16 cellular contexts compared by ENCODE assay signal in genomic region chr20:33280000-33280680, GRCh38. TPM values are rescaled to one million over a fixed set of nuclear protein-coding genes. Genes with fewer than 3 reads are reported as not detected.
DNase-seq lines count a peak whose midpoint lies in the region; FAIRE-seq and TF ChIP-seq lines count a peak whose summit lies in the region.
"Had no signal": no experiment of that assay in that cellular context is flagged by ENCODE, and none has a peak within 500 bp of the region (broad histone marks: within the 10 kb centered on the region; RNA-seq: fewer than 3 reads in every experiment).

No MANE protein-coding gene starts in this region.

- no peaks in the 10 kb centered on the region for H3K9me3 ChIP-seq in BLaER1
- H3K9me3 ChIP-seq: HAP-1 had no signal

- H3K36me3 ChIP-seq in BLaER1 = no peaks in the 10 kb centered on the region
- no peaks in the 10 kb centered on the region for H3K36me3 ChIP-seq in bronchial epithelial cell (ENCODE audit: control insufficient read depth, insufficient read depth, low read length)
- H3K36me3 ChIP-seq: HAP-1 had no signal

- DNase-seq in GM10248 (ENCODE audit: extremely low spot score) (peak; percentile 9), bronchial epithelial cell (ENCODE audit: low read depth) (no peak), mesenteric fat pad (ENCODE audit: low spot score) (peak; percentile 41), RCC 7860 (ENCODE audit: low spot score) (no peak), NCI-H187 treated with DMSO at 0.1 percent for 48 hours (lab: John Stamatoyannopoulos, UW) (no peak), NCI-H2107 treated with DMSO at 0.1 percent for 48 hours (lab: John Stamatoyannopoulos, UW; ENCODE audit: unreplicated experiment) (no peak), AG20443 (ENCODE audit: low spot score) (no peak)
- DNase-seq: CD8-positive, alpha-beta T cell; COR-L47; GF-D8 had no signal

- FAIRE-seq in bronchial epithelial cell (lab: Jason Lieb, UNC) (peak; percentile 43), RCC 7860 (lab: Jason Lieb, UNC) (no peak)
- FAIRE-seq: H1 had no signal

- TF ChIP-seq CTCF in GM10248 (IDR thresholded peaks at IDR 0.05; ENCODE audit: control extremely low read depth, extremely low read depth, low read depth, missing control alignments) (no peak), bronchial epithelial cell (IDR thresholded peaks at IDR 0.05; ENCODE audit: insufficient read depth, low read length, severe bottlenecking) (no peak)

- H3K27ac ChIP-seq in BLaER1 = no peak overlapping the region

- peak overlapping the region; percentile 71; the same call in 1 of the 2 replicates for H3K4me2 ChIP-seq in BLaER1

- POLR2A ChIA-PET in GM10248 (lab: Yijun Ruan, JAX) = no interaction called here

- CTCF ChIA-PET in GM10248 (lab: Yijun Ruan, JAX) = no interaction called here

- H4K20me1 ChIP-seq in BLaER1 = no peaks in the 10 kb centered on the region

- peaks cover 46% of the 10 kb centered on the region for H3K4me1 ChIP-seq in BLaER1

- H3K27me3 ChIP-seq in BLaER1 = no peaks in the 10 kb centered on the region
- peaks cover 9% of the 10 kb centered on the region for H3K27me3 ChIP-seq in bronchial epithelial cell (ENCODE audit: control insufficient read depth, insufficient read depth, low read length)

- no peak overlapping the region for H3K4me3 ChIP-seq in BLaER1
- H3K4me3 ChIP-seq in bronchial epithelial cell (ENCODE audit: low read depth, low read length) = no peak overlapping the region
- H3K4me3 ChIP-seq: HAP-1 had no signal

- no peak overlapping the region for H3K9ac ChIP-seq in BLaER1

RNA-seq across cellular contexts. Expression of gene BPIFB1, which starts 2.9 kb away (rescaled TPM):
- total RNA-seq in bronchial epithelial cell = not detected in 2 replicates
- total RNA-seq in mesenteric fat pad = not detected
- total RNA-seq: A172; B cell; CD8-positive, alpha-beta T cell; H1; HT-29 had no signal

RNA-seq across cellular contexts. Expression of gene BPIFA1, which starts 44.3 kb away (rescaled TPM):
- total RNA-seq in bronchial epithelial cell (not detected in 2 replicates), mesenteric fat pad (not detected)
- total RNA-seq: A172; B cell; CD8-positive, alpha-beta T cell; H1; HT-29 had no signal

Comparison
In these comparisons a context has a peak if more than half of its experiments do, and no peak if none do; other contexts are left out.
1. DNase-seq: peak in GM10248 (single experiment) and mesenteric fat pad (single experiment); none in bronchial epithelial cell (single experiment), RCC 7860 (single experiment), NCI-H187 treated with DMSO at 0.1 percent for 48 hours (single experiment), NCI-H2107 treated with DMSO at 0.1 percent for 48 hours (single experiment) and AG20443 (single experiment).